9 cellular contexts compared by ENCODE assay signal in the genomic region with DNA sequence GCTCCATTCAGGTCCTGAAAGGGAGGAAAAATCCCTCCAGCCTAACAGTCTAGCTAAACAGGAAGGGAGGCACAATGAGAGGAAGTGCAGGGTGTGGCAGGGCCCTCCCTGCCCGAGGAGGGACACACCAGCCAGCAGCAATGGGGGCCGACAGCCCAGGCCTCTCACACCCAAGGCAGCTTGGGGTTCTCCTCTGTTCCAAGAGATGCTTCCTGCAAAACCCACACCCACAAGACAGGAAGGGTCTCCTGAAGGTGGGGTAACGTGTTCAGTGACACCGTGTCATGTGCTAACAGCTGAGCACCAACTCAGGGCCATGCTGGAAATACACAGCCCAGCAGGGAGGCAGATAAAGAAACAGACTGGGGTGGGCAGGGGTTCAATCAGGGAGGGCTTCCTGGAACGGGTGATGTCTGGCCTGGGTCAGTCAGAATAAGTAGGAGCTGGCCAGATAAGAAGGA. TPM values are rescaled to one million over a fixed set of nuclear protein-coding genes. Genes with fewer than 3 reads are reported as not detected.
A peak's percentile ranks its signal among the peaks of the same experiment; 100 is the strongest.
DNase-seq lines count a peak whose midpoint lies in the region; ATAC-seq, FAIRE-seq and TF ChIP-seq lines count a peak whose summit lies in the region.
"Had no signal": no experiment of that assay in that cellular context is flagged by ENCODE, and none has a peak within 500 bp of the region (broad histone marks: within the 10 kb centered on the region; RNA-seq: fewer than 3 reads in every experiment).

No MANE protein-coding gene starts in this region.

- H3K9ac ChIP-seq in Karpas-422 (ENCODE audit: low read length): no peak overlapping the region
- H3K9ac ChIP-seq in adipocyte (ENCODE audit: low read length): peak overlapping the region; percentile 8
- peak overlapping the region in 1 of 2 donors; percentile 15 for H3K9ac ChIP-seq in kidney (ENCODE audit: low read length in 2 of 2)

- no peak overlapping the region for H3K4me2 ChIP-seq in Karpas-422 (ENCODE audit: low read depth, low read length, poor library complexity, severe bottlenecking)

- H3K27ac Mint-ChIP-seq in stimulated activated naive B cell treated with anti-CD40 and anti-IgM and Interleukin-4, amounts not matched to agents 10 μg/mL and 1 μg/mL and 100 μg/mL, for 72 hours: peak overlapping the region; percentile 85

- DNase-seq in Karpas-422 (no peak), adipocyte (ENCODE audit: low read depth) (no peak), kidney (no peak), posterior cingulate gyrus (no peak), frontal cortex (ENCODE audit: low spot score in 2 of 2) (no peak), RCC 7860 (ENCODE audit: low spot score) (no peak)
- no peak for DNase-seq in stimulated activated naive B cell treated with anti-CD40 and anti-IgM and Interleukin-4, amounts not matched to agents 10 μg/mL and 1 μg/mL and 100 μg/mL, for 72 hours
- DNase-seq: NCI-H2171 treated with DMSO at 0.1 percent for 48 hours had no signal

- H3K36me3 ChIP-seq in Karpas-422 (ENCODE audit: insufficient read depth, low read length) (peaks cover 11% of the 10 kb centered on the region; the same call in 1 of the 2 replicates), adipocyte (ENCODE audit: control insufficient read depth, insufficient read depth, low read length, severe bottlenecking) (peaks cover 16% of the 10 kb centered on the region), kidney (ENCODE audit: control insufficient read depth in 1 of 2, insufficient read depth in 2 of 2, low read length in 2 of 2) (no peaks in the 10 kb centered on the region)

- no peak for TF ChIP-seq CTCF in kidney (IDR thresholded peaks at IDR 0.05; ENCODE audit: borderline replicate concordance, extremely low read depth, insufficient read depth)

- H2AFZ ChIP-seq in Karpas-422 (ENCODE audit: low read length): no peak overlapping the region

- ATAC-seq in stimulated activated naive B cell treated with anti-CD40 and anti-IgM and Interleukin-4, amounts not matched to agents 10 μg/mL and 1 μg/mL and 100 μg/mL, for 72 hours (replicated peaks): no peak
- no peak for ATAC-seq in HG02763 (IDR thresholded peaks at IDR 0.05; ENCODE audit: unreplicated experiment)

- H3K4me1 Mint-ChIP-seq in stimulated activated naive B cell treated with anti-CD40 and anti-IgM and Interleukin-4, amounts not matched to agents 10 μg/mL and 1 μg/mL and 100 μg/mL, for 72 hours: peaks cover 38 to 66% of the 10 kb centered on the region in 2 donors

- H3K27me3 Mint-ChIP-seq in stimulated activated naive B cell treated with anti-CD40 and anti-IgM and Interleukin-4, amounts not matched to agents 10 μg/mL and 1 μg/mL and 100 μg/mL, for 72 hours: no peaks in the 10 kb centered on the region

- peak overlapping the region; percentile 50 to 67 for H3K4me3 Mint-ChIP-seq in stimulated activated naive B cell treated with anti-CD40 and anti-IgM and Interleukin-4, amounts not matched to agents 10 μg/mL and 1 μg/mL and 100 μg/mL, for 72 hours

- FAIRE-seq in kidney (lab: Jason Lieb, UNC): no peak
- no peak for FAIRE-seq in frontal cortex (lab: Jason Lieb, UNC)
- no peak for FAIRE-seq in RCC 7860 (lab: Jason Lieb, UNC)

- H3K4me3 ChIP-seq in Karpas-422 (ENCODE audit: low read length) (no peak overlapping the region), adipocyte (ENCODE audit: low read length) (no peak overlapping the region), kidney (ENCODE audit: low read length in 2 of 2) (no peak overlapping the region)

- H4K20me1 ChIP-seq in Karpas-422 (ENCODE audit: insufficient read depth, low read depth, low read length): 0 out of 2 replicates have a peak, but pooled peaks cover 2% of the 10 kb centered on the region

- H3K9me2 ChIP-seq in Karpas-422 (replicated peaks; ENCODE audit: insufficient read depth, low read length): no peaks in the 10 kb centered on the region

- no peaks in the 10 kb centered on the region for H3K27me3 ChIP-seq in Karpas-422 (ENCODE audit: low read length)
- no peaks in the 10 kb centered on the region for H3K27me3 ChIP-seq in adipocyte (replicated peaks; ENCODE audit: control insufficient read depth, insufficient read depth, low read length)

- H3K79me2 ChIP-seq in Karpas-422 (ENCODE audit: low read length): peaks cover 23% of the 10 kb centered on the region

- H3K4me1 ChIP-seq in Karpas-422 (ENCODE audit: low read length) (peaks cover 3% of the 10 kb centered on the region), adipocyte (ENCODE audit: control insufficient read depth, insufficient read depth, low read length) (peaks cover 36% of the 10 kb centered on the region), kidney (ENCODE audit: control insufficient read depth in 1 of 2, insufficient read depth in 1 of 2, low read depth in 1 of 2, low read length in 2 of 2) (peaks cover 0 to 21% of the 10 kb centered on the region in 2 donors)

- 0 out of 2 replicates have a peak overlapping the region, but pooled peaks have one; percentile 24 for H3K27ac ChIP-seq in Karpas-422 (ENCODE audit: low read length)
- peak overlapping the region; percentile 79 to 82 for H3K27ac ChIP-seq in kidney (ENCODE audit: low read depth in 2 of 2, low read length in 2 of 2)

- H3K36me3 Mint-ChIP-seq in stimulated activated naive B cell treated with anti-CD40 and anti-IgM and Interleukin-4, amounts not matched to agents 10 μg/mL and 1 μg/mL and 100 μg/mL, for 72 hours: peaks cover 40 to 55% of the 10 kb centered on the region in 2 donors

- H3K9me3 Mint-ChIP-seq in stimulated activated naive B cell treated with anti-CD40 and anti-IgM and Interleukin-4, amounts not matched to agents 10 μg/mL and 1 μg/mL and 100 μg/mL, for 72 hours: no peaks in the 10 kb centered on the region

- H3K9me3 ChIP-seq in Karpas-422 (ENCODE audit: low read length): no peaks in the 10 kb centered on the region
- H3K9me3 ChIP-seq in adipocyte (ENCODE audit: control insufficient read depth, low read length): no peaks in the 10 kb centered on the region
- no peaks in the 10 kb centered on the region for H3K9me3 ChIP-seq in kidney (ENCODE audit: control insufficient read depth in 1 of 2, low read length in 2 of 2)

- intact Hi-C loops in kidney (cut with DNase I) (no loop called here), posterior cingulate gyrus (cut with DNase I) (no loop called here)

RNA-seq across cellular contexts. Expression of a gene that starts 10.2 kb away (rescaled TPM):
- 59.9 and 81.7 TPM in 2 replicates for total RNA-seq in Karpas-422 (2014; rRNA removed; shearing (Covaris generic); ENCODE audit: low replicate concordance)
- total RNA-seq in kidney: 128 TPM
- 30.8 TPM for polyA plus RNA-seq in kidney (ENCODE audit: insufficient read depth, low read depth, low replicate concordance)
- 8.2 TPM for total RNA-seq in frontal cortex
